ENCODE assay signal across 10 cellular contexts in the genomic region with DNA sequence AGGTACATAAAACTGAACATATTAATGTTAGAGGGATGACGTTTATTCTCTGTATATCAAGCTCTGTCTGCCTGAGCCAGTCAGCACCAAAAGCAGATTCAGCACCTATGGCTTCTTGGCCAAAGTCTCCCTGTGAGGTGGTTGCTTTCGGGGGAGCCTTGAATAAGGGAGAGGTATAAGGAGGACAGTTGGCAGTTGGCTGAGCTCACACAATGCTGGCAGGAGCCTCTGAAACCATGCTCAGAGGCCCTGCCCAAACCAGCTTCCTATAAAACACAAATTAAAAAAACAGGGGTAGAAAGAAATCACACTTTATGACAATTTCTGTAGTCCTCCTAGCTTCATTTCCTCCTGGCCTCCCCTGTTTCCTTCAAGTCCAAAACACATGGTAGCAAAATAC. TPM values are rescaled to one million over a fixed set of nuclear protein-coding genes. Genes with fewer than 3 reads are reported as not detected.
DNase-seq lines count a peak whose midpoint lies in the region; ATAC-seq and TF ChIP-seq lines count a peak whose summit lies in the region.
"Had no signal": no experiment of that assay in that cellular context is flagged by ENCODE, and none has a peak within 500 bp of the region (broad histone marks: within the 10 kb centered on the region; RNA-seq: fewer than 3 reads in every experiment).

No MANE protein-coding gene starts in this region.

- no peaks in the 10 kb centered on the region for H4K20me1 ChIP-seq in OCI-LY3 (ENCODE audit: insufficient read depth, low read length)
- H4K20me1 ChIP-seq in neural progenitor cell (ENCODE audit: low read depth): no peaks in the 10 kb centered on the region

- H3K27me3 ChIP-seq in CD4-positive, alpha-beta memory T cell (ENCODE audit: insufficient read depth, low read length): no peaks in the 10 kb centered on the region
- H3K27me3 ChIP-seq in OCI-LY3 (ENCODE audit: low read depth, low read length) (no peaks in the 10 kb centered on the region), neural progenitor cell (no peaks in the 10 kb centered on the region)

- H3K36me3 Mint-ChIP-seq in CD4-positive, alpha-beta memory T cell: peaks cover 15 to 24% of the 10 kb centered on the region in 2 donors
- no peaks in the 10 kb centered on the region for H3K36me3 Mint-ChIP-seq in neural progenitor cell

- H3K27ac Mint-ChIP-seq in CD4-positive, alpha-beta memory T cell: peak overlapping the region; percentile 85 to 97 (median 94)
- no peak overlapping the region for H3K27ac Mint-ChIP-seq in neural progenitor cell

- no peaks in the 10 kb centered on the region for H3K9me3 Mint-ChIP-seq in CD4-positive, alpha-beta memory T cell
- H3K9me3 Mint-ChIP-seq in neural progenitor cell: no peaks in the 10 kb centered on the region

- H3F3A ChIP-seq in neural progenitor cell (ENCODE audit: low read depth): no peaks in the 10 kb centered on the region

- no peaks in the 10 kb centered on the region for H3K27me3 Mint-ChIP-seq in CD4-positive, alpha-beta memory T cell
- H3K27me3 Mint-ChIP-seq in neural progenitor cell (ENCODE audit: insufficient read depth, low read depth): no peaks in the 10 kb centered on the region

- intact Hi-C loops in CD4-positive, alpha-beta memory T cell (cut with micrococcal nuclease): loop anchor here (1.0 to 2.0 kb wide), 5 partner anchors 8 to 24 kb away; no protein-coding TSS in a partner anchor

- H3K4me3 ChIP-seq in CD4-positive, alpha-beta memory T cell (ENCODE audit: low read length in 2 of 2): peak overlapping the region; percentile 26 to 45
- H3K4me3 ChIP-seq in OCI-LY3 (ENCODE audit: low read length) (peak overlapping the region; percentile 55), neural progenitor cell (no peak overlapping the region)

- H3K27ac ChIP-seq in CD4-positive, alpha-beta memory T cell (ENCODE audit: low read depth, low read length): peak overlapping the region; percentile 69
- H3K27ac ChIP-seq in OCI-LY3 (ENCODE audit: low read length) (peak overlapping the region; percentile 93), neural progenitor cell (no peak overlapping the region)

- POLR2A ChIA-PET in CD4-positive, alpha-beta memory T cell (lab: Charles Lee; ENCODE audit: partially characterized antibody): interaction anchor here (0.7 to 6.9 kb wide), 14 partner anchors 12 to 226 kb away, joined by 3 to 218 read pairs (median 3); a partner anchor contains a TSS

- no peaks in the 10 kb centered on the region for H3K9me3 ChIP-seq in CD4-positive, alpha-beta memory T cell (ENCODE audit: control insufficient read depth in 1 of 2, low read length in 2 of 2)
- H3K9me3 ChIP-seq in OCI-LY3 (ENCODE audit: insufficient read depth, low read length) (no peaks in the 10 kb centered on the region), neural progenitor cell (ENCODE audit: low read depth) (no peaks in the 10 kb centered on the region)

- peaks cover 81 to 100% (median 91%) of the 10 kb centered on the region in 4 donors for H3K4me1 Mint-ChIP-seq in CD4-positive, alpha-beta memory T cell
- H3K4me1 Mint-ChIP-seq in neural progenitor cell: no peaks in the 10 kb centered on the region

- H3K36me3 ChIP-seq in CD4-positive, alpha-beta memory T cell (ENCODE audit: insufficient read depth, low read length): peaks cover 4% of the 10 kb centered on the region
- H3K36me3 ChIP-seq in OCI-LY3 (replicated peaks; ENCODE audit: low read depth, low read length): no peaks in the 10 kb centered on the region
- H3K36me3 ChIP-seq in neural progenitor cell: no peaks in the 10 kb centered on the region

- peaks cover 100% of the 10 kb centered on the region for H3K4me1 ChIP-seq in CD4-positive, alpha-beta memory T cell (ENCODE audit: insufficient read depth, low read length)
- H3K4me1 ChIP-seq in OCI-LY3 (ENCODE audit: low read length) (peaks cover 76% of the 10 kb centered on the region), neural progenitor cell (peaks cover 7% of the 10 kb centered on the region)

- CTCF ChIA-PET in CD4-positive, alpha-beta memory T cell (lab: Charles Lee; ENCODE audit: partially characterized antibody): interaction anchor here (0.6 to 6.4 kb wide), 9 partner anchors 12 to 81 kb away, joined by 3 to 127 read pairs (median 6); a partner anchor contains a TSS

- peak overlapping the region; percentile 80 for H3K4me2 ChIP-seq in OCI-LY3 (ENCODE audit: low read length)
- no peak overlapping the region for H3K4me2 ChIP-seq in neural progenitor cell

- H3K9ac ChIP-seq in OCI-LY3 (ENCODE audit: low read length): peak overlapping the region; percentile 79
- no peak overlapping the region for H3K9ac ChIP-seq in neural progenitor cell

- H3K4me3 Mint-ChIP-seq in CD4-positive, alpha-beta memory T cell: peak overlapping the region; percentile 73 to 87 (median 84)
- H3K4me3 Mint-ChIP-seq in neural progenitor cell: no peak overlapping the region

- ATAC-seq in HG03469 (IDR thresholded peaks at IDR 0.05; ENCODE audit: unreplicated experiment) (no peak), HG03521 (IDR thresholded peaks at IDR 0.05; ENCODE audit: unreplicated experiment) (no peak), HG03095 (IDR thresholded peaks at IDR 0.05; ENCODE audit: unreplicated experiment) (no peak)

- peak in 1 of 5 donors; percentile 9 for DNase-seq in CD4-positive, alpha-beta memory T cell
- DNase-seq in dermis blood vessel endothelial cell: peak; percentile 23
- DNase-seq in neural progenitor cell (ENCODE audit: low spot score): no peak
- DNase-seq in foreskin melanocyte: no peak
- DNase-seq: hypothalamus; stimulated activated CD4-positive, alpha-beta T cell treated with anti-CD3 and anti-CD28 coated beads, Interleukin-1b, Interleukin-23, amount 100 ng/mL, for 48 hours had no signal

- TF ChIP-seq CTCF in OCI-LY3 (IDR thresholded peaks at IDR 0.05; ENCODE audit: low read depth, low read length): no peak
- no peak for TF ChIP-seq CTCF in neural progenitor cell (IDR thresholded peaks at IDR 0.05)

- H3K79me2 ChIP-seq in OCI-LY3 (ENCODE audit: low read length): peaks cover 3% of the 10 kb centered on the region; the same call in 1 of the 2 replicates
- no peaks in the 10 kb centered on the region for H3K79me2 ChIP-seq in neural progenitor cell (ENCODE audit: low read depth)

- H2AFZ ChIP-seq in OCI-LY3 (ENCODE audit: low read depth, low read length) (peak overlapping the region; percentile 73), neural progenitor cell (replicated peaks) (peak overlapping the region; percentile 80)

RNA-seq across cellular contexts. Expression of a gene that starts 18.8 kb away (rescaled TPM):
- total RNA-seq in CD4-positive, alpha-beta memory T cell: 100 to 1,000 TPM; 120 TPM
- 100 to 1,000 TPM; 131 to 160 TPM for polyA plus RNA-seq in CD4-positive, alpha-beta memory T cell
- total RNA-seq in dermis blood vessel endothelial cell (12.1 and 20.8 TPM in 2 replicates), neural progenitor cell (ENCODE audit: low replicate concordance) (0.52 and 2.9 TPM in 2 replicates)
